1 cellular context compared by ENCODE assay signal in genomic region chr1:42831273-42831672, GRCh38.
TF ChIP-seq lines count a peak whose summit lies in the region.

No MANE protein-coding gene starts in this region.

TF ChIP-seq in K562, 482 proteins besides CTCF, POLR2A, EP300 and RAD21:
- TF ChIP-seq VEZF1 (CRISPR knock-in tag; IDR thresholded peaks at IDR 0.05) (no peak), HNRNPK (IDR thresholded peaks at IDR 0.05; ENCODE audit: low read depth, low read length, poor library complexity, severe bottlenecking) (no peak), CBFA2T2 (conservative IDR thresholded peaks at IDR 0.05) (peak; percentile 76), ZNF384 (IDR thresholded peaks at IDR 0.05; ENCODE audit: low read depth, low read length) (peak; percentile 76), SMARCA4 (IDR thresholded peaks at IDR 0.05) (0 out of 2 replicates have a peak, but pooled peaks have one; percentile 40), ZNF121 (CRISPR knock-in tag; conservative IDR thresholded peaks at IDR 0.05) (peak; percentile 44; the same call in 1 of the 2 replicates), ZFP30 (CRISPR knock-in tag; IDR thresholded peaks at IDR 0.05; ENCODE audit: borderline replicate concordance) (no peak), KDM1A (IDR thresholded peaks at IDR 0.05) (peak; percentile 22 to 52; a peak in 2 of 4 replicates), ETV5 (CRISPR knock-in tag; IDR thresholded peaks at IDR 0.05; ENCODE audit: low read depth) (no peak), FOS (IDR thresholded peaks at IDR 0.05; ENCODE audit: extremely low read depth, insufficient read length) (no peak), ZNF699 (CRISPR knock-in tag; IDR thresholded peaks at IDR 0.05; ENCODE audit: insufficient replicate concordance) (no peak), GATA2 (CRISPR knock-in tag; IDR thresholded peaks at IDR 0.05) (0 out of 2 replicates have a peak, but pooled peaks have one; percentile 28), NFYB (IDR thresholded peaks at IDR 0.05; ENCODE audit: extremely low read depth, insufficient read length) (no peak), ZBTB2 (IDR thresholded peaks at IDR 0.05) (0 out of 2 replicates have a peak, but pooled peaks have one; percentile 43), MXD1 (CRISPR knock-in tag; IDR thresholded peaks at IDR 0.05; ENCODE audit: borderline replicate concordance, poor library complexity, severe bottlenecking) (no peak), MED1 (CRISPR knock-in tag; IDR thresholded peaks at IDR 0.05; ENCODE audit: borderline replicate concordance) (no peak), NFE2L1 (tag; IDR thresholded peaks at IDR 0.05; ENCODE audit: borderline replicate concordance, low read depth) (no peak), TCF3 (CRISPR knock-in tag; IDR thresholded peaks at IDR 0.05) (peak; percentile 59), NCOR1 (IDR thresholded peaks at IDR 0.05) (peak; percentile 48; the same call in 1 of the 2 replicates), EHMT2 (IDR thresholded peaks at IDR 0.05) (no peak), ZNF239 (CRISPR knock-in tag; IDR thresholded peaks at IDR 0.05) (no peak), PHB2 (IDR thresholded peaks at IDR 0.05; ENCODE audit: low read depth) (peak; percentile 32; the same call in 1 of the 2 replicates), CBFA2T3 (IDR thresholded peaks at IDR 0.05) (peak; percentile 89), NR2C1 (IDR thresholded peaks at IDR 0.05) (no peak), NR2C1 (tag; IDR thresholded peaks at IDR 0.05) (no peak), RBM39 (optimal IDR thresholded peaks at IDR 0.05; ENCODE audit: low read depth, low read length) (no peak), ZNF395 (CRISPR knock-in tag; IDR thresholded peaks at IDR 0.05) (no peak), ARID1B (IDR thresholded peaks at IDR 0.05) (peak; percentile 65; the same call in 1 of the 2 replicates), ZZZ3 (IDR thresholded peaks at IDR 0.05) (no peak), HMGN3 (IDR thresholded peaks at IDR 0.05; ENCODE audit: borderline replicate concordance, extremely low read depth, insufficient read length, low read depth, low read length) (no peak), TAL1 (IDR thresholded peaks at IDR 0.05) (peak; percentile 15; the same call in 1 of the 2 replicates), TCF15 (CRISPR knock-in tag; IDR thresholded peaks at IDR 0.05) (no peak), KLF6 (CRISPR knock-in tag; IDR thresholded peaks at IDR 0.05; ENCODE audit: borderline replicate concordance) (no peak), CREM (IDR thresholded peaks at IDR 0.05; ENCODE audit: low read depth) (no peak), TARDBP (IDR thresholded peaks at IDR 0.05) (no peak), IFI16 (CRISPR knock-in tag; IDR thresholded peaks at IDR 0.05) (no peak), DPF2 (IDR thresholded peaks at IDR 0.05) (peak; percentile 71), TBL1XR1 (IDR thresholded peaks at IDR 0.05; ENCODE audit: low read length in 2 of 2) (peak in 1 of 2 experiments; percentile 43; a peak in 1 of 4 replicates), POLR2AphosphoS5 (IDR thresholded peaks at IDR 0.05; ENCODE audit: control insufficient read depth, insufficient read depth, low read depth, low read length) (peak; percentile 21; the same call in 1 of the 2 replicates), CHD1 (IDR thresholded peaks at IDR 0.05; ENCODE audit: low read length) (no peak)
TF ChIP-seq in K562: peak in this region for 16.
